Comparison of ENCODE assay signal across 8 cellular contexts in the genomic region with DNA sequence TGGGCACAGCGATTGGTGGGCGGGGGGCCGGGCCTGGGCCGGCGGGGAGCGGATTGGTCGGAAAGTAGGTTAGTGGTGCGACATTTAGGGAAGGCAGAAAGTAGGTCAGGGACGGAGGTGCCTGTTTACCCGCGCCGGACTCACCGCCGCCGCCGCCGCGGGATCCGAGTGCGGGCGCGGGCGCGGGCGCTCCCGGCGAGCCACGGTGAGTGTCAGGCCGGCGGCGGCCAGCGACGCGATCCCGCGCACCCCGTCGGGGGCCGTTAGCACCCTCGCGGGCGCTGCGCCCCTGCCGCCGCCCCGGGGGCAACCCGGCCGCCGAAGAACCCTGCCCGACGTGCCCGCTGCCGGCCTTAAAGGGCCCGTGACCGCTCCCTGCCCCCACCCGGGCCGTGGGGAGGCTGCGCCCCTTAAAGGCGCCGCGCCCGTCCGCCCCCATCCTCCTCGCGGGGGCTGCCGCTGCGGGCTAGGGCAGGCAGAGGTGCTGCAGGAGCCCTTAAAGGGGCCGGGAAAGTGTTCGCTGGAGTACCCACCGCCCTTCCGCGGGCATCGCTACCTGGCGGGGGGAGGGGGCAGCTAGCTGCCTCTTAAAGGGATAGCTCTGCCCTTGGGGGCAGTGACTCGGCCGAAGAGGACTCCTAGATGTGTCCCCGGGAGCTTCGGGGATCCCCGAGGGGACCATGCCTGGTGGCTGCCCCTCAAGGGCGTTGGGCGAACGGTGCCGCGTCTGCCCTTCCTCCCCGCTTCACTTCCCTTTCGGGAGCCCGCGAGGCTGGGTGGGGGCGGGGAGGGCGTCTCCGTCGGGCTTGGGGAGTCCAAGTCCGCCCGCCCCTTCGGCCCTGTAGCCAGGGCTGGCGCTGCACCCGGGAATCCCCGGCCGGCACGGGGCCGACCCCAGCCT. TPM values are rescaled to one million over a fixed set of nuclear protein-coding genes. Genes with fewer than 3 reads are reported as not detected.
DNase-seq lines count a peak whose midpoint lies in the region; FAIRE-seq and TF ChIP-seq lines count a peak whose summit lies in the region.

Gene BMAL1, plus strand, starts transcription at position 72 of the 901 bp plus-strand sequence. CDS start 76,519 bp downstream, outside the sequence.

- FAIRE-seq in GM18507 (lab: Jason Lieb, UNC): no peak

- WGBS in tibial nerve, 2 donors: 1% methylated on average over 24 to 36 of the region's 101 CpGs

- H3K4me1 ChIP-seq in neutrophil (ENCODE audit: control insufficient read depth in 1 of 2, insufficient read depth in 1 of 2, low read depth in 1 of 2, low read length in 1 of 2): peaks cover 29 to 40% of the 10 kb centered on the region in 2 experiments
- H3K4me1 ChIP-seq in tibial nerve: peaks cover 0 to 29% (median 10%) of the 10 kb centered on the region in 4 donors

- H3K4me3 ChIP-seq in HFF-Myc (replicated peaks; ENCODE audit: low read depth, low read length) (peak within 1 kb of the TSS; percentile 66), fibroblast of pulmonary artery (replicated peaks; ENCODE audit: low read depth, low read length) (peak within 1 kb of the TSS; percentile 87), neutrophil (ENCODE audit: low read depth in 1 of 2, low read length in 1 of 2) (peak within 1 kb of the TSS; percentile 98 to 99), tibial nerve (peak within 1 kb of the TSS; percentile 77 to 99 (median 92))

- peak in 1 of 2 donors; percentile 36 for TF ChIP-seq EP300 in tibial nerve (IDR thresholded peaks at IDR 0.05)

- DNase-seq in GM18507 (ENCODE audit: extremely low spot score, insufficient read length, low read depth): peak; percentile 11
- DNase-seq in HFF-Myc (ENCODE audit: extremely low read depth, low read depth): no peak
- DNase-seq in NOMO-1 treated with DMSO at 0.1 percent for 48 hours (lab: John Stamatoyannopoulos, UW; ENCODE audit: unreplicated experiment): peak; percentile 26
- DNase-seq in activated T-helper 1 cell treated with Interleukin-2 at 50 U/mL for 16 hours (ENCODE audit: low read depth): peak; percentile 42
- DNase-seq in fibroblast of pulmonary artery (ENCODE audit: low read depth): peak; percentile 23
- peak in 1 of 2 donors; percentile 22 for DNase-seq in tibial nerve (ENCODE audit: low spot score in 2 of 2)
- DNase-seq in kidney glomerular epithelial cell (lab: John Stamatoyannopoulos, UW): no peak

- TF ChIP-seq CTCF in HFF-Myc (IDR thresholded peaks at IDR 0.05; ENCODE audit: low read depth, low read length, missing control alignments) (no peak), fibroblast of pulmonary artery (IDR thresholded peaks at IDR 0.05; ENCODE audit: low read length, missing control alignments) (no peak), neutrophil (IDR thresholded peaks at IDR 0.05) (peak; percentile 11), tibial nerve (IDR thresholded peaks at IDR 0.05) (no peak)

- peak; percentile 72 to 83 for TF ChIP-seq POLR2A in tibial nerve (IDR thresholded peaks at IDR 0.05)

- H3K27me3 ChIP-seq in neutrophil (peaks cover 72% of the 10 kb centered on the region), tibial nerve (no peaks in the 10 kb centered on the region)

- no peaks in the 10 kb centered on the region for H3K9me3 ChIP-seq in neutrophil
- no peaks in the 10 kb centered on the region for H3K9me3 ChIP-seq in tibial nerve

- H3K27ac ChIP-seq in neutrophil: peak within 1 kb of the TSS; percentile 98
- H3K27ac ChIP-seq in tibial nerve: peak within 1 kb of the TSS; percentile 91 to 95 (median 94)

- H3K36me3 ChIP-seq in neutrophil: no peaks in the 10 kb centered on the region
- no peaks in the 10 kb centered on the region for H3K36me3 ChIP-seq in tibial nerve

RNA-seq across cellular contexts. Expression of gene BMAL1, which starts in this region (rescaled TPM):
- total RNA-seq in tibial nerve: 10 to 100 TPM; 34.5 to 61.2 (median 58.0) TPM

Comparison
In these comparisons a context has a peak if more than half of its experiments do, and no peak if none do; other contexts are left out.
1. DNase-seq: peak in GM18507 (single experiment), NOMO-1 treated with DMSO at 0.1 percent for 48 hours (single experiment), activated T-helper 1 cell treated with Interleukin-2 at 50 U/mL for 16 hours (single experiment) and fibroblast of pulmonary artery (single experiment); none in HFF-Myc (single experiment) and kidney glomerular epithelial cell (single experiment).
2. Peak in every context shown above with its lines, with median percentiles within 50 percentile points of each other: H3K4me3 ChIP-seq.